ENCODE assay signal across 1 cellular context in the genomic region with DNA sequence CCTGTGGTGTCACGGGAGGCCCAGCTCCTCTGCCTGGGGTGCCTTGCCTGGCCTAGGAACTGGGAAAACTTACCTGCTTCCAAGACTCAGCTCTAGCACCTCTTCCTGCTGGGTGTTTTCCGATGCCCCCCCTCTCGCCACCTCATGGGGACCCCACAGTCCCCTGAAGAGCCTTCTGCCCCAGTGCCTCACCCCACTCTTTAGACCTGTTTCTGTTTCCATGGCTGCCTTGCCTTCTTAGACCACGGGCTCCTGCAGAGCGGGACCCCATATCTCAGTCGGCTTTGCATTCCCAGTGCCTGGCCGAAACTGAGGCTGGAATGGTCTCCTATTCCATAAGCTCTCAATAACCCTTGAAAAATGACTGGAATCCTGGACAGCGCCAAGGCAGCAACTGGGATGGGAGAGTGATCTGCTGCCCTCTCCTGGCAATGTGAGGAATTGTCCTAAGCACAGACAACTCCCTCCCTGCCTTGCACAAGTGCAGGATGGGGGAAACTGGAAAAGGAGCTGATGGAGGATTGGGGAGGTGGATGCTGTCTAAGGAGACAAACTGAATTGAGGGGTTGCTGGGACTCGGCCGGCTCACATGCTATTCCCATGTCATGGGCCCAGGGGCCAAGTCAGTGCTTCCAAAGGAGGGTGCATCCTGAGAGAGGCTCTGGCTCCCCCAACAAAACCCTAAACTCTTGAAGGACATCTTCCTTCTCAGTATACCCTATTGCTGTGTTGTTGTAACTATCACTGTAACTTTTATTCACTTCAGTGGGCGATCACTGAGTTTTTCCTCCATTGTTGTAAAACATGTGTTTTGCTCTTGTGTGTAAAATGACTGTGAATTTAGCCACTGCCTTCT.
TF ChIP-seq lines count a peak whose summit lies in the region.

No MANE protein-coding gene starts in this region.

TF ChIP-seq in GM12878, 131 proteins besides CTCF, POLR2A, EP300 and RAD21:
- TF ChIP-seq MYC (IDR thresholded peaks at IDR 0.05; ENCODE audit: insufficient read depth, insufficient read length, insufficient replicate concordance, low read length, severe bottlenecking) (no peak), IRF4 (IDR thresholded peaks at IDR 0.05; ENCODE audit: low read depth, low read length) (peak; percentile 56; the same call in 1 of the 2 replicates), BHLHE40 (IDR thresholded peaks at IDR 0.05; ENCODE audit: borderline replicate concordance in 1 of 2, low read depth in 2 of 2, low read length in 1 of 2) (0 out of 4 replicates have a peak, but pooled peaks of 1 of the 2 experiments have one; percentile 13), TCF12 (IDR thresholded peaks at IDR 0.05; ENCODE audit: low read depth, low read length) (no peak), PML (IDR thresholded peaks at IDR 0.05; ENCODE audit: low read length) (no peak), NBN (IDR thresholded peaks at IDR 0.05) (no peak), IKZF1 (conservative IDR thresholded peaks at IDR 0.05) (no peak), HDGF (IDR thresholded peaks at IDR 0.05) (no peak), FOXK2 (IDR thresholded peaks at IDR 0.05) (no peak), SUZ12 (IDR thresholded peaks at IDR 0.05; ENCODE audit: unreplicated experiment) (no peak), YY1 (IDR thresholded peaks at IDR 0.05; ENCODE audit: low read depth, low read length) (peak; percentile 36; the same call in 1 of the 2 replicates), SMC3 (IDR thresholded peaks at IDR 0.05; ENCODE audit: borderline replicate concordance, low read length) (peak; percentile 90)
- TF ChIP-seq, protein P1, sequence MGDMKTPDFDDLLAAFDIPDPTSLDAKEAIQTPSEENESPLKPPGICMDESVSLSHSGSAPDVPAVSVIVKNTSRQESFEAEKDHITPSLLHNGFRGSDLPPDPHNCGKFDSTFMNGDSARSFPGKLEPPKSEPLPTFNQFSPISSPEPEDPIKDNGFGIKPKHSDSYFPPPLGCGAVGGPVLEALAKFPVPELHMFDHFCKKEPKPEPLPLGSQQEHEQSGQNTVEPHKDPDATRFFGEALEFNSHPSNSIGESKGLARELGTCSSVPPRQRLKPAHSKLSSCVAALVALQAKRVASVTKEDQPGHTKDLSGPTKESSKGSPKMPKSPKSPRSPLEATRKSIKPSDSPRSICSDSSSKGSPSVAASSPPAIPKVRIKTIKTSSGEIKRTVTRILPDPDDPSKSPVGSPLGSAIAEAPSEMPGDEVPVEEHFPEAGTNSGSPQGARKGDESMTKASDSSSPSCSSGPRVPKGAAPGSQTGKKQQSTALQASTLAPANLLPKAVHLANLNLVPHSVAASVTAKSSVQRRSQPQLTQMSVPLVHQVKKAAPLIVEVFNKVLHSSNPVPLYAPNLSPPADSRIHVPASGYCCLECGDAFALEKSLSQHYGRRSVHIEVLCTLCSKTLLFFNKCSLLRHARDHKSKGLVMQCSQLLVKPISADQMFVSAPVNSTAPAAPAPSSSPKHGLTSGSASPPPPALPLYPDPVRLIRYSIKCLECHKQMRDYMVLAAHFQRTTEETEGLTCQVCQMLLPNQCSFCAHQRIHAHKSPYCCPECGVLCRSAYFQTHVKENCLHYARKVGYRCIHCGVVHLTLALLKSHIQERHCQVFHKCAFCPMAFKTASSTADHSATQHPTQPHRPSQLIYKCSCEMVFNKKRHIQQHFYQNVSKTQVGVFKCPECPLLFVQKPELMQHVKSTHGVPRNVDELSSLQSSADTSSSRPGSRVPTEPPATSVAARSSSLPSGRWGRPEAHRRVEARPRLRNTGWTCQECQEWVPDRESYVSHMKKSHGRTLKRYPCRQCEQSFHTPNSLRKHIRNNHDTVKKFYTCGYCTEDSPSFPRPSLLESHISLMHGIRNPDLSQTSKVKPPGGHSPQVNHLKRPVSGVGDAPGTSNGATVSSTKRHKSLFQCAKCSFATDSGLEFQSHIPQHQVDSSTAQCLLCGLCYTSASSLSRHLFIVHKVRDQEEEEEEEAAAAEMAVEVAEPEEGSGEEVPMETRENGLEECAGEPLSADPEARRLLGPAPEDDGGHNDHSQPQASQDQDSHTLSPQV (IDR thresholded peaks at IDR 0.05), result no peak
- TF ChIP-seq, protein P2, sequence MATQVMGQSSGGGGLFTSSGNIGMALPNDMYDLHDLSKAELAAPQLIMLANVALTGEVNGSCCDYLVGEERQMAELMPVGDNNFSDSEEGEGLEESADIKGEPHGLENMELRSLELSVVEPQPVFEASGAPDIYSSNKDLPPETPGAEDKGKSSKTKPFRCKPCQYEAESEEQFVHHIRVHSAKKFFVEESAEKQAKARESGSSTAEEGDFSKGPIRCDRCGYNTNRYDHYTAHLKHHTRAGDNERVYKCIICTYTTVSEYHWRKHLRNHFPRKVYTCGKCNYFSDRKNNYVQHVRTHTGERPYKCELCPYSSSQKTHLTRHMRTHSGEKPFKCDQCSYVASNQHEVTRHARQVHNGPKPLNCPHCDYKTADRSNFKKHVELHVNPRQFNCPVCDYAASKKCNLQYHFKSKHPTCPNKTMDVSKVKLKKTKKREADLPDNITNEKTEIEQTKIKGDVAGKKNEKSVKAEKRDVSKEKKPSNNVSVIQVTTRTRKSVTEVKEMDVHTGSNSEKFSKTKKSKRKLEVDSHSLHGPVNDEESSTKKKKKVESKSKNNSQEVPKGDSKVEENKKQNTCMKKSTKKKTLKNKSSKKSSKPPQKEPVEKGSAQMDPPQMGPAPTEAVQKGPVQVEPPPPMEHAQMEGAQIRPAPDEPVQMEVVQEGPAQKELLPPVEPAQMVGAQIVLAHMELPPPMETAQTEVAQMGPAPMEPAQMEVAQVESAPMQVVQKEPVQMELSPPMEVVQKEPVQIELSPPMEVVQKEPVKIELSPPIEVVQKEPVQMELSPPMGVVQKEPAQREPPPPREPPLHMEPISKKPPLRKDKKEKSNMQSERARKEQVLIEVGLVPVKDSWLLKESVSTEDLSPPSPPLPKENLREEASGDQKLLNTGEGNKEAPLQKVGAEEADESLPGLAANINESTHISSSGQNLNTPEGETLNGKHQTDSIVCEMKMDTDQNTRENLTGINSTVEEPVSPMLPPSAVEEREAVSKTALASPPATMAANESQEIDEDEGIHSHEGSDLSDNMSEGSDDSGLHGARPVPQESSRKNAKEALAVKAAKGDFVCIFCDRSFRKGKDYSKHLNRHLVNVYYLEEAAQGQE (IDR thresholded peaks at IDR 0.05; ENCODE audit: low read depth, low read length), result peak; percentile 69; the same call in 1 of the 2 replicates
- TF ChIP-seq, protein P3, sequence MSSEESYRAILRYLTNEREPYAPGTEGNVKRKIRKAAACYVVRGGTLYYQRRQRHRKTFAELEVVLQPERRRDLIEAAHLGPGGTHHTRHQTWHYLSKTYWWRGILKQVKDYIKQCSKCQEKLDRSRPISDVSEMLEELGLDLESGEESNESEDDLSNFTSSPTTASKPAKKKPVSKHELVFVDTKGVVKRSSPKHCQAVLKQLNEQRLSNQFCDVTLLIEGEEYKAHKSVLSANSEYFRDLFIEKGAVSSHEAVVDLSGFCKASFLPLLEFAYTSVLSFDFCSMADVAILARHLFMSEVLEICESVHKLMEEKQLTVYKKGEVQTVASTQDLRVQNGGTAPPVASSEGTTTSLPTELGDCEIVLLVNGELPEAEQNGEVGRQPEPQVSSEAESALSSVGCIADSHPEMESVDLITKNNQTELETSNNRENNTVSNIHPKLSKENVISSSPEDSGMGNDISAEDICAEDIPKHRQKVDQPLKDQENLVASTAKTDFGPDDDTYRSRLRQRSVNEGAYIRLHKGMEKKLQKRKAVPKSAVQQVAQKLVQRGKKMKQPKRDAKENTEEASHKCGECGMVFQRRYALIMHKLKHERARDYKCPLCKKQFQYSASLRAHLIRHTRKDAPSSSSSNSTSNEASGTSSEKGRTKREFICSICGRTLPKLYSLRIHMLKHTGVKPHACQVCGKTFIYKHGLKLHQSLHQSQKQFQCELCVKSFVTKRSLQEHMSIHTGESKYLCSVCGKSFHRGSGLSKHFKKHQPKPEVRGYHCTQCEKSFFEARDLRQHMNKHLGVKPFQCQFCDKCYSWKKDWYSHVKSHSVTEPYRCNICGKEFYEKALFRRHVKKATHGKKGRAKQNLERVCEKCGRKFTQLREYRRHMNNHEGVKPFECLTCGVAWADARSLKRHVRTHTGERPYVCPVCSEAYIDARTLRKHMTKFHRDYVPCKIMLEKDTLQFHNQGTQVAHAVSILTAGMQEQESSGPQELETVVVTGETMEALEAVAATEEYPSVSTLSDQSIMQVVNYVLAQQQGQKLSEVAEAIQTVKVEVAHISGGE (CRISPR knock-in tag; IDR thresholded peaks at IDR 0.05), result no peak
- TF ChIP-seq, protein P4, sequence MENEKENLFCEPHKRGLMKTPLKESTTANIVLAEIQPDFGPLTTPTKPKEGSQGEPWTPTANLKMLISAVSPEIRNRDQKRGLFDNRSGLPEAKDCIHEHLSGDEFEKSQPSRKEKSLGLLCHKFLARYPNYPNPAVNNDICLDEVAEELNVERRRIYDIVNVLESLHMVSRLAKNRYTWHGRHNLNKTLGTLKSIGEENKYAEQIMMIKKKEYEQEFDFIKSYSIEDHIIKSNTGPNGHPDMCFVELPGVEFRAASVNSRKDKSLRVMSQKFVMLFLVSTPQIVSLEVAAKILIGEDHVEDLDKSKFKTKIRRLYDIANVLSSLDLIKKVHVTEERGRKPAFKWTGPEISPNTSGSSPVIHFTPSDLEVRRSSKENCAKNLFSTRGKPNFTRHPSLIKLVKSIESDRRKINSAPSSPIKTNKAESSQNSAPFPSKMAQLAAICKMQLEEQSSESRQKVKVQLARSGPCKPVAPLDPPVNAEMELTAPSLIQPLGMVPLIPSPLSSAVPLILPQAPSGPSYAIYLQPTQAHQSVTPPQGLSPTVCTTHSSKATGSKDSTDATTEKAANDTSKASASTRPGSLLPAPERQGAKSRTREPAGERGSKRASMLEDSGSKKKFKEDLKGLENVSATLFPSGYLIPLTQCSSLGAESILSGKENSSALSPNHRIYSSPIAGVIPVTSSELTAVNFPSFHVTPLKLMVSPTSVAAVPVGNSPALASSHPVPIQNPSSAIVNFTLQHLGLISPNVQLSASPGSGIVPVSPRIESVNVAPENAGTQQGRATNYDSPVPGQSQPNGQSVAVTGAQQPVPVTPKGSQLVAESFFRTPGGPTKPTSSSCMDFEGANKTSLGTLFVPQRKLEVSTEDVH (IDR thresholded peaks at IDR 0.05; ENCODE audit: low read depth, partially characterized antibody), result no peak
